11 cellular contexts compared by ENCODE assay signal in the genomic region with DNA sequence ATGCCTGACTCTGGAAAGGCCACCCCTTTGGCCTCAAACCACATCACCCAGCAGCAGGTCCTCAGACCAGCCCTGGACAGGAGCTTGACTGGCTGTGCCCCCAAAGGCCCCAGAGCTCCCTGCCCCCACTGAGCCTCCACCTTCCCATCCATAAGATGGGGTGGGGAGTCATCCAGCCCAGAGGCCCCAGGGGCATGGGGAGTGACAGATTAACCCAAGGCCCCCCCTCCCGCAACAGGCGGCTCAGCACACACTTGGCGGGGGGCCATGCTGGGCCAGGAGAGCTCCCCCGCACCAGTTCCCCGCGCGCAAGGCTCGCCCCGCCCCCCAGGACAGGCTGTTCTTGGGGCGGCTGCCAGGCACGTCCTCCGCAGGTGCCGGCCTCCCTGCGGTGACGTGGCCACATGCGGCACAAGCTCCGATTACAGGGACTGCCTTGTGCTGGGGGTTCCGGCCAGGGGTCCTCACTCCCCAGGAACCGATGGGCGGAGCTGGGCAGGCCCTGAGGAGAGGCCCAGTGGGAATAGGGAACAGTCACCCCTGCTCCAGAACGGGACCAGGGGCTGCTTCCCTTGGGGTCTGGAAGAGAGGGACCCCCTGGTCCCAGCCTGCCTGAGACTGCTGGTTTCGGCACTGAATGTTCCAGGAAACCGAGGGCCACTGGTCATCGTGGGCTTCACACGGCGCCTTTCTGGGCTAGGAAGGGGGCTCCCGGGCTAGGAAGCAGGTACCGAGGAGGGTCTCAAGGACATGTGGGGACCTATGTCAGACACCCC. TPM values are rescaled to one million over a fixed set of nuclear protein-coding genes. Genes with fewer than 3 reads are reported as not detected.
DNase-seq lines count a peak whose midpoint lies in the region; ATAC-seq and TF ChIP-seq lines count a peak whose summit lies in the region.
"Had no signal": no experiment of that assay in that cellular context is flagged by ENCODE, and none has a peak within 500 bp of the region (broad histone marks: within the 10 kb centered on the region; RNA-seq: fewer than 3 reads in every experiment).

No MANE protein-coding gene starts in this region.

- no peaks in the 10 kb centered on the region for H3K9me3 ChIP-seq in prostate gland
- H3K9me3 ChIP-seq in endodermal cell (ENCODE audit: control insufficient read depth, low read length) = no peaks in the 10 kb centered on the region

- H3K36me3 ChIP-seq in GM23338 (ENCODE audit: insufficient read depth) (no peaks in the 10 kb centered on the region), prostate gland (no peaks in the 10 kb centered on the region), endodermal cell (ENCODE audit: control insufficient read depth, insufficient read depth, low read length) (no peaks in the 10 kb centered on the region)

- no peaks in the 10 kb centered on the region for H4K20me1 ChIP-seq in GM23338 (replicated peaks; ENCODE audit: insufficient read depth)

- H2AFZ ChIP-seq in GM23338 = no peak overlapping the region

- H3K27ac ChIP-seq in GM23338 (ENCODE audit: low read depth) (no peak overlapping the region), prostate gland (peak overlapping the region; percentile 85 to 88), endodermal cell (ENCODE audit: low read depth, low read length) (no peak overlapping the region)

- H3K27me3 Mint-ChIP-seq in GM23338 (ENCODE audit: insufficient read depth, low read depth, poor library complexity) = peaks cover 52% of the 10 kb centered on the region
- peaks cover 47% of the 10 kb centered on the region for H3K27me3 Mint-ChIP-seq in endodermal cell (ENCODE audit: insufficient read depth)
- H3K27me3 Mint-ChIP-seq: activated B cell treated with CpG ODN at 0.5 μM for 24 hours; activated naive CD8-positive, alpha-beta T cell treated with anti-CD3 and anti-CD28 coated beads for 36 hours had no signal

- no peaks in the 10 kb centered on the region for H3K9me2 ChIP-seq in GM23338 (ENCODE audit: insufficient read depth)

- no peak overlapping the region for H3K27ac Mint-ChIP-seq in GM23338
- no peak overlapping the region for H3K27ac Mint-ChIP-seq in endodermal cell
- H3K27ac Mint-ChIP-seq: activated B cell treated with CpG ODN at 0.5 μM for 24 hours had no signal

- TF ChIP-seq CTCF in GM23338 (conservative IDR thresholded peaks at IDR 0.05; ENCODE audit: low read depth in 2 of 2) (no peak), foreskin fibroblast (IDR thresholded peaks at IDR 0.05; ENCODE audit: low read depth, low read length) (no peak), prostate gland (IDR thresholded peaks at IDR 0.05) (peak in 1 of 4 experiments; percentile 17), endodermal cell (conservative IDR thresholded peaks at IDR 0.05) (no peak)

- H3K4me3 ChIP-seq in GM23338 = no peak overlapping the region
- H3K4me3 ChIP-seq in foreskin fibroblast (ENCODE audit: low read depth in 1 of 2, low read length in 2 of 2) = no peak overlapping the region
- H3K4me3 ChIP-seq in prostate gland = no peak overlapping the region
- H3K4me3 ChIP-seq in endodermal cell (ENCODE audit: low read length) = no peak overlapping the region

- peaks cover 14% of the 10 kb centered on the region for H3K4me1 Mint-ChIP-seq in GM23338
- peaks cover 8% of the 10 kb centered on the region for H3K4me1 Mint-ChIP-seq in endodermal cell

- H3K4me2 ChIP-seq in GM23338 = peak overlapping the region; percentile 90; the same call in 1 of the 2 replicates

- intact Hi-C loops in prostate gland (cut with DNase I) = loop anchor here (10.0 kb wide), 1 partner anchor 696 kb away; no protein-coding TSS in a partner anchor

- H3K79me2 ChIP-seq in GM23338 (replicated peaks; ENCODE audit: insufficient read depth) = no peaks in the 10 kb centered on the region

- no peak overlapping the region for H3K9ac ChIP-seq in endodermal cell (ENCODE audit: extremely low read depth, low read length, poor library complexity, severe bottlenecking)

- DNase-seq in GM23338 (ENCODE audit: low spot score) (no peak), NCI-H345 (lab: John Stamatoyannopoulos, UW) (peak; percentile 81), foreskin fibroblast (peak; percentile 70 to 87), prostate gland (ENCODE audit: low spot score) (peak; percentile 88), endodermal cell (no peak), SW480 (ENCODE audit: low spot score) (no peak)
- DNase-seq: activated B cell treated with CpG ODN at 0.5 μM for 24 hours; activated naive CD8-positive, alpha-beta T cell treated with anti-CD3 and anti-CD28 coated beads for 36 hours; erythroblast had no signal

- H3F3A ChIP-seq in GM23338 (replicated peaks; ENCODE audit: low read depth) = peaks cover 26% of the 10 kb centered on the region; the same call in 1 of the 2 replicates

- H3K36me3 Mint-ChIP-seq in GM23338 (ENCODE audit: low read depth) (peaks cover 9% of the 10 kb centered on the region; the same call in 2 of the 3 replicates), endodermal cell (ENCODE audit: low read depth) (no peaks in the 10 kb centered on the region)
- H3K36me3 Mint-ChIP-seq: activated naive CD8-positive, alpha-beta T cell treated with anti-CD3 and anti-CD28 coated beads for 36 hours had no signal

- H3K27me3 ChIP-seq in GM23338 (ENCODE audit: insufficient read depth) (peaks cover 24% of the 10 kb centered on the region), prostate gland (replicated peaks; ENCODE audit: insufficient read depth) (no peaks in the 10 kb centered on the region), endodermal cell (ENCODE audit: control insufficient read depth, insufficient read depth, low read length, poor library complexity, severe bottlenecking) (peaks cover 14% of the 10 kb centered on the region)

- peak; percentile 48 for TF ChIP-seq POLR2A in prostate gland (IDR thresholded peaks at IDR 0.05)

- H3K9me3 Mint-ChIP-seq in GM23338 = peaks cover 28% of the 10 kb centered on the region
- H3K9me3 Mint-ChIP-seq in endodermal cell = no peaks in the 10 kb centered on the region
- H3K9me3 Mint-ChIP-seq: activated B cell treated with CpG ODN at 0.5 μM for 24 hours; activated naive CD8-positive, alpha-beta T cell treated with anti-CD3 and anti-CD28 coated beads for 36 hours had no signal

- WGBS in prostate gland = 47% methylated on average over 15 of the region's 28 CpGs
- WGBS in endodermal cell (ENCODE audit: insufficient coverage in 1 of 2, insufficient read length in 1 of 2), 2 experiments = 84 to 85% methylated on average over 13 to 28 of the region's 28 CpGs

- H3K4me3 Mint-ChIP-seq in GM23338 (no peak overlapping the region), endodermal cell (no peak overlapping the region)

- H3K4me1 ChIP-seq in GM23338 (ENCODE audit: insufficient read depth) = peaks cover 25% of the 10 kb centered on the region
- H3K4me1 ChIP-seq in prostate gland (replicated peaks) = peaks cover 20% of the 10 kb centered on the region
- no peaks in the 10 kb centered on the region for H3K4me1 ChIP-seq in endodermal cell (ENCODE audit: control insufficient read depth, insufficient read depth, low read length)

- ATAC-seq in GM23338 (no peak; the same call in 2 of the 3 replicates), HG02588 (IDR thresholded peaks at IDR 0.05; ENCODE audit: unreplicated experiment) (no peak), HG03025 (IDR thresholded peaks at IDR 0.05; ENCODE audit: low FRiP score, unreplicated experiment) (no peak)

TF ChIP-seq in GM23338, 12 proteins besides CTCF, POLR2A, EP300 and RAD21 (continues in another document):
- TF ChIP-seq EZH2 (IDR thresholded peaks at IDR 0.05; ENCODE audit: low read depth, unreplicated experiment) (no peak), ZNF114 (CRISPR knock-in tag; IDR thresholded peaks at IDR 0.05) (no peak)

RNA-seq across cellular contexts. Expression of gene CDKN1C, which starts 5.1 kb away (rescaled TPM):
- total RNA-seq in GM23338 (2014; rRNA removed; shearing (Covaris generic)) = 22.2 and 23.5 TPM in 2 replicates
- polyA plus RNA-seq in GM23338 (2016; fragmentation: Nextera tagmentation; extraction: Ambion mirVana) = 19.3 and 23.6 TPM in 2 replicates
- 10 to 100 TPM; 36.5 to 42.7 TPM for total RNA-seq in prostate gland
- total RNA-seq in endodermal cell = 10 to 100 TPM; 37.6 to 60.9 TPM
- 174 TPM for polyA plus RNA-seq in endodermal cell (2013, experiment 1 of 2)
- 148 TPM for polyA plus RNA-seq in endodermal cell (2013, experiment 2 of 2)

RNA-seq across cellular contexts. Expression of gene PHLDA2, which starts 38.6 kb away (rescaled TPM):
- total RNA-seq in GM23338 (2014; rRNA removed; shearing (Covaris generic)) = 3.8 TPM in 1 of 2 replicates, not detected in the other
- 16.5 and 19.2 TPM in 2 replicates for polyA plus RNA-seq in GM23338 (2016; fragmentation: Nextera tagmentation; extraction: Ambion mirVana)
- 10 to 100 TPM; 12.4 to 20.4 TPM for total RNA-seq in prostate gland
- total RNA-seq in endodermal cell = 1 to 10 TPM; 3.0 to 5.1 TPM
- polyA plus RNA-seq in endodermal cell (2013, experiment 1 of 2) = 4.5 TPM
- polyA plus RNA-seq in endodermal cell (2013, experiment 2 of 2) = 5.4 TPM

Comparison
In these comparisons a context has a peak if more than half of its experiments do, and no peak if none do; other contexts are left out.
1. DNase-seq: peak in NCI-H345 (single experiment), foreskin fibroblast (2 of 2) and prostate gland (single experiment); none in GM23338 (single experiment), endodermal cell (single experiment) and SW480 (single experiment).
2. H3K27ac ChIP-seq: peak in prostate gland (2 of 2); none in GM23338 (single experiment) and endodermal cell (single experiment).